2 cellular contexts compared by ENCODE assay signal in the genomic region with DNA sequence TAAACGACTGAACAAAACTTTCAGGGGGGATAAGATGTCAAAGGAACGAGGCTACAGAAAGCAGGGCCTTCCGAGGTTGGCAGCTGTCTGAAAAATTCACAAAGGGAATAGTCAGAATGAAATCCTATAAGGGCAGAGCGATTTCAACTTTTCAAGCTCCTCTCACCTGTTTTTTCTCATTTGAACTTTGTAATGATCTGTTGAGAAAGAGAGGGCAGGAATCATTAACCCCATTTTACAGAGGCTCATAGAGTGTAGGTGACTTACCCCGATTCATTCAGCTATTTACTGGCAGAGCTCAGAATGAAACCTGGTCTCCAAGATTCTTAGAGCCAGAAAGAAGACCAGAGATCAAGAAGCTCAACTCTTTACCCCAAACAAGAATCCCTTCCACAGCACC.
TF ChIP-seq lines count a peak whose summit lies in the region.

No MANE protein-coding gene starts in this region.

TF ChIP-seq in GM23338, 12 proteins besides CTCF, POLR2A, EP300 and RAD21:
- TF ChIP-seq, protein P1, sequence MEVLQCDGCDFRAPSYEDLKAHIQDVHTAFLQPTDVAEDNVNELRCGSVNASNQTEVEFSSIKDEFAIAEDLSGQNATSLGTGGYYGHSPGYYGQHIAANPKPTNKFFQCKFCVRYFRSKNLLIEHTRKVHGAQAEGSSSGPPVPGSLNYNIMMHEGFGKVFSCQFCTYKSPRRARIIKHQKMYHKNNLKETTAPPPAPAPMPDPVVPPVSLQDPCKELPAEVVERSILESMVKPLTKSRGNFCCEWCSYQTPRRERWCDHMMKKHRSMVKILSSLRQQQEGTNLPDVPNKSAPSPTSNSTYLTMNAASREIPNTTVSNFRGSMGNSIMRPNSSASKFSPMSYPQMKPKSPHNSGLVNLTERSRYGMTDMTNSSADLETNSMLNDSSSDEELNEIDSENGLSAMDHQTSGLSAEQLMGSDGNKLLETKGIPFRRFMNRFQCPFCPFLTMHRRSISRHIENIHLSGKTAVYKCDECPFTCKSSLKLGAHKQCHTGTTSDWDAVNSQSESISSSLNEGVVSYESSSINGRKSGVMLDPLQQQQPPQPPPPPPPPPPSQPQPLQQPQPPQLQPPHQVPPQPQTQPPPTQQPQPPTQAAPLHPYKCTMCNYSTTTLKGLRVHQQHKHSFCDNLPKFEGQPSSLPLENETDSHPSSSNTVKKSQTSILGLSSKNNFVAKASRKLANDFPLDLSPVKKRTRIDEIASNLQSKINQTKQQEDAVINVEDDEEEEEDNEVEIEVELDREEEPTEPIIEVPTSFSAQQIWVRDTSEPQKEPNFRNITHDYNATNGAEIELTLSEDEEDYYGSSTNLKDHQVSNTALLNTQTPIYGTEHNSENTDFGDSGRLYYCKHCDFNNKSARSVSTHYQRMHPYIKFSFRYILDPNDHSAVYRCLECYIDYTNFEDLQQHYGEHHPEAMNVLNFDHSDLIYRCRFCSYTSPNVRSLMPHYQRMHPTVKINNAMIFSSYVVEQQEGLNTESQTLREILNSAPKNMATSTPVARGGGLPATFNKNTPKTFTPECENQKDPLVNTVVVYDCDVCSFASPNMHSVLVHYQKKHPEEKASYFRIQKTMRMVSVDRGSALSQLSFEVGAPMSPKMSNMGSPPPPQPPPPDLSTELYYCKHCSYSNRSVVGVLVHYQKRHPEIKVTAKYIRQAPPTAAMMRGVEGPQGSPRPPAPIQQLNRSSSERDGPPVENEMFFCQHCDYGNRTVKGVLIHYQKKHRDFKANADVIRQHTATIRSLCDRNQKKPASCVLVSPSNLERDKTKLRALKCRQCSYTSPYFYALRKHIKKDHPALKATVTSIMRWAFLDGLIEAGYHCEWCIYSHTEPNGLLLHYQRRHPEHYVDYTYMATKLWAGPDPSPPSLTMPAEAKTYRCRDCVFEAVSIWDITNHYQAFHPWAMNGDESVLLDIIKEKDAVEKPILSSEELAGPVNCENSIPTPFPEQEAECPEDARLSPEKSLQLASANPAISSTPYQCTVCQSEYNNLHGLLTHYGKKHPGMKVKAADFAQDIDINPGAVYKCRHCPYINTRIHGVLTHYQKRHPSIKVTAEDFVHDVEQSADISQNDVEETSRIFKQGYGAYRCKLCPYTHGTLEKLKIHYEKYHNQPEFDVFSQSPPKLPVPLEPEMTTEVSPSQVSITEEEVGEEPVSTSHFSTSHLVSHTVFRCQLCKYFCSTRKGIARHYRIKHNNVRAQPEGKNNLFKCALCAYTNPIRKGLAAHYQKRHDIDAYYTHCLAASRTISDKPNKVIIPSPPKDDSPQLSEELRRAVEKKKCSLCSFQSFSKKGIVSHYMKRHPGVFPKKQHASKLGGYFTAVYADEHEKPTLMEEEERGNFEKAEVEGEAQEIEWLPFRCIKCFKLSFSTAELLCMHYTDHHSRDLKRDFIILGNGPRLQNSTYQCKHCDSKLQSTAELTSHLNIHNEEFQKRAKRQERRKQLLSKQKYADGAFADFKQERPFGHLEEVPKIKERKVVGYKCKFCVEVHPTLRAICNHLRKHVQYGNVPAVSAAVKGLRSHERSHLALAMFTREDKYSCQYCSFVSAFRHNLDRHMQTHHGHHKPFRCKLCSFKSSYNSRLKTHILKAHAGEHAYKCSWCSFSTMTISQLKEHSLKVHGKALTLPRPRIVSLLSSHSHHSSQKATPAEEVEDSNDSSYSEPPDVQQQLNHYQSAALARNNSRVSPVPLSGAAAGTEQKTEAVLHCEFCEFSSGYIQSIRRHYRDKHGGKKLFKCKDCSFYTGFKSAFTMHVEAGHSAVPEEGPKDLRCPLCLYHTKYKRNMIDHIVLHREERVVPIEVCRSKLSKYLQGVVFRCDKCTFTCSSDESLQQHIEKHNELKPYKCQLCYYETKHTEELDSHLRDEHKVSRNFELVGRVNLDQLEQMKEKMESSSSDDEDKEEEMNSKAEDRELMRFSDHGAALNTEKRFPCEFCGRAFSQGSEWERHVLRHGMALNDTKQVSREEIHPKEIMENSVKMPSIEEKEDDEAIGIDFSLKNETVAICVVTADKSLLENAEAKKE (CRISPR knock-in tag; IDR thresholded peaks at IDR 0.05), result no peak
- TF ChIP-seq EZH2 (IDR thresholded peaks at IDR 0.05; ENCODE audit: low read depth, unreplicated experiment), result no peak
- TF ChIP-seq CREB1 (CRISPR knock-in tag; IDR thresholded peaks at IDR 0.05; ENCODE audit: low read depth), result no peak
- TF ChIP-seq, protein P2, sequence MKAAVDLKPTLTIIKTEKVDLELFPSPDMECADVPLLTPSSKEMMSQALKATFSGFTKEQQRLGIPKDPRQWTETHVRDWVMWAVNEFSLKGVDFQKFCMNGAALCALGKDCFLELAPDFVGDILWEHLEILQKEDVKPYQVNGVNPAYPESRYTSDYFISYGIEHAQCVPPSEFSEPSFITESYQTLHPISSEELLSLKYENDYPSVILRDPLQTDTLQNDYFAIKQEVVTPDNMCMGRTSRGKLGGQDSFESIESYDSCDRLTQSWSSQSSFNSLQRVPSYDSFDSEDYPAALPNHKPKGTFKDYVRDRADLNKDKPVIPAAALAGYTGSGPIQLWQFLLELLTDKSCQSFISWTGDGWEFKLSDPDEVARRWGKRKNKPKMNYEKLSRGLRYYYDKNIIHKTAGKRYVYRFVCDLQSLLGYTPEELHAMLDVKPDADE (IDR thresholded peaks at IDR 0.05), result no peak
- no peak for TF ChIP-seq REST (IDR thresholded peaks at IDR 0.05; ENCODE audit: unreplicated experiment)
- no peak for TF ChIP-seq JUNB (IDR thresholded peaks at IDR 0.05; ENCODE audit: unreplicated experiment)
- no peak for TF ChIP-seq EZH2phosphoT487 (IDR thresholded peaks at IDR 0.05; ENCODE audit: unreplicated experiment)

TF ChIP-seq in H1, 55 proteins besides CTCF, POLR2A, EP300 and RAD21:
- TF ChIP-seq CHD7 (IDR thresholded peaks at IDR 0.05; ENCODE audit: insufficient replicate concordance, low read length) (no peak), GABPA (IDR thresholded peaks at IDR 0.05; ENCODE audit: borderline replicate concordance, insufficient read depth, low read length) (no peak), BCL11A (IDR thresholded peaks at IDR 0.05; ENCODE audit: low read depth in 2 of 2, low read length in 2 of 2) (no peak), CHD2 (IDR thresholded peaks at IDR 0.05; ENCODE audit: low read length) (no peak), JUND (IDR thresholded peaks at IDR 0.05; ENCODE audit: low read length) (no peak)
